Comparison of ENCODE assay signal across 1 cellular context in genomic region chr2:15449542-15450236, GRCh38.
TF ChIP-seq lines count a peak whose summit lies in the region.

No MANE protein-coding gene starts in this region.

TF ChIP-seq in WTC11, 78 proteins besides CTCF, POLR2A, EP300 and RAD21 (continued from another document):
- TF ChIP-seq ZNF512 (CRISPR knock-in tag; IDR thresholded peaks at IDR 0.05; ENCODE audit: borderline replicate concordance) (no peak), ZNF416 (CRISPR knock-in tag; IDR thresholded peaks at IDR 0.05) (no peak), E2F5 (CRISPR knock-in tag; IDR thresholded peaks at IDR 0.05) (no peak), ETV6 (CRISPR knock-in tag; IDR thresholded peaks at IDR 0.05) (no peak), ZSCAN18 (CRISPR knock-in tag; IDR thresholded peaks at IDR 0.05) (no peak), NR2C2 (CRISPR knock-in tag; IDR thresholded peaks at IDR 0.05) (no peak), E2F1 (CRISPR knock-in tag; IDR thresholded peaks at IDR 0.05) (no peak), MAX (CRISPR knock-in tag; IDR thresholded peaks at IDR 0.05) (no peak), JUN (CRISPR knock-in tag; IDR thresholded peaks at IDR 0.05) (no peak), FOXP1 (CRISPR knock-in tag; IDR thresholded peaks at IDR 0.05; ENCODE audit: borderline replicate concordance) (no peak), SP1 (CRISPR knock-in tag; conservative IDR thresholded peaks at IDR 0.05) (no peak), ZMAT4 (CRISPR knock-in tag; IDR thresholded peaks at IDR 0.05) (no peak), STAT6 (CRISPR knock-in tag; conservative IDR thresholded peaks at IDR 0.05; ENCODE audit: low read depth) (no peak), GTF2I (CRISPR knock-in tag; conservative IDR thresholded peaks at IDR 0.05) (no peak)
TF ChIP-seq in WTC11: peak in this region for 0.
